8 cellular contexts compared by ENCODE assay signal in genomic region chr7:98021588-98022351, GRCh38.
A peak's percentile ranks its signal among the peaks of the same experiment; 100 is the strongest.
DNase-seq lines count a peak whose midpoint lies in the region; ATAC-seq and TF ChIP-seq lines count a peak whose summit lies in the region.

No MANE protein-coding gene starts in this region.

- DNase-seq in GM12865 (ENCODE audit: low read depth) (peak; percentile 74), NCI-H2081 treated with DMSO at 0.1 percent for 48 hours (lab: John Stamatoyannopoulos, UW) (peak; percentile 18), UCSD-AML1 (lab: John Stamatoyannopoulos, UW; ENCODE audit: unreplicated experiment) (peak; percentile 44), astrocyte of the spinal cord (ENCODE audit: low read depth, low spot score) (peak; percentile 41), iPS DF 6.9 (ENCODE audit: low read depth, low spot score) (peak; percentile 55), GF-D8 (lab: John Stamatoyannopoulos, UW) (no peak)
- DNase-seq in stimulated activated CD4-positive, alpha-beta T cell treated with anti-CD3 and anti-CD28 coated beads, Interleukin-12 subunit alpha, Interleukin-12 subunit beta, amount 100 ng/mL, for 24 hours (ENCODE audit: low read depth in 2 of 2), result peak; percentile 62 to 80

- no peaks in the 10 kb centered on the region for H3K4me1 ChIP-seq in iPS DF 6.9 (ENCODE audit: control insufficient read depth, insufficient read depth, low read length)

- no peaks in the 10 kb centered on the region for H3K9me3 ChIP-seq in iPS DF 6.9 (ENCODE audit: control insufficient read depth, insufficient read depth, low read length)

- ATAC-seq in HG02885 (IDR thresholded peaks at IDR 0.05; ENCODE audit: poor library complexity, unreplicated experiment), result peak; percentile 87

- H3K36me3 ChIP-seq in iPS DF 6.9 (ENCODE audit: control insufficient read depth, insufficient read depth, low read length), result no peaks in the 10 kb centered on the region

- peak; percentile 91 for TF ChIP-seq CTCF in GM12865 (IDR thresholded peaks at IDR 0.05; ENCODE audit: insufficient read depth, low read depth, low read length, missing control alignments)
- TF ChIP-seq CTCF in astrocyte of the spinal cord (IDR thresholded peaks at IDR 0.05; ENCODE audit: low read depth, low read length), result peak; percentile 95

- H3K27me3 ChIP-seq in iPS DF 6.9 (ENCODE audit: control insufficient read depth, insufficient read depth, low read length), result no peaks in the 10 kb centered on the region

- H3K27ac ChIP-seq in iPS DF 6.9 (ENCODE audit: low read length), result no peak overlapping the region

- H3K4me3 ChIP-seq in GM12865 (ENCODE audit: low read depth, low read length) (no peak overlapping the region), astrocyte of the spinal cord (ENCODE audit: low read depth, low read length) (no peak overlapping the region), iPS DF 6.9 (ENCODE audit: low read length) (no peak overlapping the region)

- in situ Hi-C loops in astrocyte of the spinal cord (cut with HindIII; ENCODE audit: low sequenced_read_pairs), result no loop called here

- no CpG with 5 or more reads among the region's 18 CpGs for WGBS in iPS DF 6.9 (ENCODE audit: insufficient coverage, insufficient read length)
